In genomic region chrX:112051546-112051945, GRCh38 we compare ENCODE assay signal across 26 cellular contexts. TPM values are rescaled to one million over a fixed set of nuclear protein-coding genes. Genes with fewer than 3 reads are reported as not detected.
"Had no signal": no experiment of that assay in that cellular context is flagged by ENCODE, and none has a peak within 500 bp of the region (broad histone marks: within the 10 kb centered on the region; RNA-seq: fewer than 3 reads in every experiment).

No MANE protein-coding gene starts in this region.

- H3K4me3 Mint-ChIP-seq: activated naive CD8-positive, alpha-beta T cell; activated T-cell treated with anti-CD3 and anti-CD28 coated beads, Interleukin-2, amount 50 U/mL, for 72 hours; brain; central memory CD8-positive, alpha-beta T cell; memory B cell; nephron; WTC11 had no signal

- H3K4me1 Mint-ChIP-seq: central memory CD8-positive, alpha-beta T cell; nephron; WTC11 had no signal

- H3K4me3 ChIP-seq: coronary artery, esophagus muscularis mucosa, left ventricle myocardium inferior, right atrium auricular region, skin epidermis had no signal

- DNase-seq: activated CD4-positive, alpha-beta T cell treated with anti-CD3 and anti-CD28 coated beads for 48 hours; activated CD8-positive, alpha-beta memory T cell treated with anti-CD3 and anti-CD28 coated beads, Interleukin-2, amount 50 U/mL, for 48 hours; activated gamma-delta T cell; activated T-cell treated with anti-CD3 and anti-CD28 coated beads, Interleukin-2, amount 50 U/mL, for 72 hours; amygdala; hippocampal formation; left ventricle myocardium inferior; nucleus accumbens; posterior cingulate gyrus; stimulated activated CD4-positive, alpha-beta T cell treated with anti-CD3 and anti-CD28 coated beads, Interleukin-15, amount 100 ng/mL, for 24 hours; stimulated activated CD4-positive, alpha-beta T cell treated with anti-CD3 and anti-CD28 coated beads, Interleukin-4, amount 100 ng/mL, for 24 hours; stimulated activated naive CD4-positive, alpha-beta T cell had no signal

- ATAC-seq: activated T-cell treated with anti-CD3 and anti-CD28 coated beads, Interleukin-2, amount 50 U/mL, for 72 hours; WTC11 had no signal

- H3K9me3 Mint-ChIP-seq: activated T-cell treated with anti-CD3 and anti-CD28 coated beads, Interleukin-2, amount 50 U/mL, for 72 hours; central memory CD8-positive, alpha-beta T cell; nephron; WTC11 had no signal

- H3K27ac ChIP-seq: coronary artery, esophagus muscularis mucosa, left ventricle myocardium inferior, right atrium auricular region, skin epidermis had no signal

- H3K36me3 Mint-ChIP-seq: activated naive CD8-positive, alpha-beta T cell; brain; memory B cell; WTC11 had no signal

- H3K36me3 ChIP-seq: esophagus muscularis mucosa, left ventricle myocardium inferior, right atrium auricular region had no signal

- H3K4me1 ChIP-seq: esophagus muscularis mucosa, left ventricle myocardium inferior, right atrium auricular region had no signal

- H3K27me3 Mint-ChIP-seq: central memory CD8-positive, alpha-beta T cell had no signal

- H3K27me3 ChIP-seq: esophagus muscularis mucosa had no signal

- H3K9me3 ChIP-seq: esophagus muscularis mucosa, left ventricle myocardium inferior, right atrium auricular region had no signal

- H3K27ac Mint-ChIP-seq: activated naive CD8-positive, alpha-beta T cell; activated T-cell treated with anti-CD3 and anti-CD28 coated beads, Interleukin-2, amount 50 U/mL, for 72 hours; brain; memory B cell; nephron; WTC11 had no signal

RNA-seq across cellular contexts. Expression of gene TRPC5, which starts 31.0 kb away (rescaled TPM):
- total RNA-seq: activated T-cell treated with anti-CD3 and anti-CD28 coated beads, Interleukin-2, amount 50 U/mL, for 72 hours; glomerular endothelial cell; left ventricle myocardium inferior; subcutaneous adipose tissue had no signal

RNA-seq across cellular contexts. Expression of gene RTL4, which starts 31.3 kb away (rescaled TPM):
- total RNA-seq: activated T-cell treated with anti-CD3 and anti-CD28 coated beads, Interleukin-2, amount 50 U/mL, for 72 hours; esophagus muscularis mucosa; glomerular endothelial cell; left ventricle myocardium inferior; mucosa of gallbladder; right atrium auricular region; subcutaneous adipose tissue had no signal
- polyA plus RNA-seq: keratinocyte had no signal
